Comparison of ENCODE assay signal across 21 cellular contexts in genomic region chr13:112775791-112776279, GRCh38.
A peak's percentile ranks its signal among the peaks of the same experiment; 100 is the strongest.
DNase-seq lines count a peak whose midpoint lies in the region; ATAC-seq, FAIRE-seq and TF ChIP-seq lines count a peak whose summit lies in the region.
"Had no signal": no experiment of that assay in that cellular context is flagged by ENCODE, and none has a peak within 500 bp of the region (broad histone marks: within the 10 kb centered on the region; RNA-seq: fewer than 3 reads in every experiment).

No MANE protein-coding gene starts in this region.

- no peak for FAIRE-seq in kidney (lab: Jason Lieb, UNC)
- FAIRE-seq: HTR-8/SVneo had no signal

- CTCF ChIA-PET in RWPE1 (lab: Yijun Ruan, JAX) = no interaction called here

- no CpG with 5 or more reads among the region's 25 CpGs for WGBS in neuronal stem cell (ENCODE audit: extremely low coverage in 2 of 2, insufficient read length in 2 of 2, insufficient replicate concordance in 1 of 2), 2 donors
- 89 to 90% methylated on average over 24 to 25 of the region's 25 CpGs for WGBS in thyroid gland, 2 donors

- in situ Hi-C loops in Caki2 (cut with HindIII; ENCODE audit: low pct_unique_long_range_greater_than_20kb, low sequenced_read_pairs) = no loop called here
- in situ Hi-C loops in gastrocnemius medialis (cut with MboI; ENCODE audit: low sequenced_read_pairs in 4 of 4) = no loop called here

- no peak overlapping the region for H2BK5ac ChIP-seq in neuronal stem cell (ENCODE audit: low read length)

- H2AK5ac ChIP-seq in neuronal stem cell (ENCODE audit: low read depth, low read length) = no peak overlapping the region

- DNase-seq in Caki2 (ENCODE audit: low read depth) (peak; percentile 3), NCI-H1694 (lab: John Stamatoyannopoulos, UW) (peak; percentile 2), kidney (peak; percentile 61), neuronal stem cell (ENCODE audit: low spot score) (no peak), gastrocnemius medialis (no peak), RWPE1 (ENCODE audit: low spot score) (no peak), thyroid gland (no peak)
- DNase-seq: activated CD4-positive, alpha-beta T cell treated with anti-CD3 and anti-CD28 coated beads, Interleukin-2, amount 50 U/mL, for 4 hours; activated CD8-positive, alpha-beta memory T cell treated with anti-CD3 and anti-CD28 coated beads, Interleukin-2, amount 50 U/mL, for 48 hours; CD4-positive, CD25-positive, alpha-beta regulatory T cell; GF-D8; NCI-H187; NCI-H446; NK-92 treated with Interleukin-12 subunit alpha and Interleukin-12 subunit beta, amount 100 ng/mL, for 24 hours; substantia nigra had no signal

- H3K36me3 ChIP-seq in kidney (ENCODE audit: control insufficient read depth in 1 of 2, insufficient read depth in 2 of 2, low read length in 2 of 2) (no peaks in the 10 kb centered on the region), neuronal stem cell (replicated peaks in 1 of 2; ENCODE audit: control insufficient read depth in 2 of 2, insufficient read depth in 2 of 2, low read length in 2 of 2) (peaks cover 0 to 5% of the 10 kb centered on the region in 2 donors), gastrocnemius medialis (no peaks in the 10 kb centered on the region), thyroid gland (no peaks in the 10 kb centered on the region)
- H3K36me3 ChIP-seq: vagina had no signal

- no peak overlapping the region for H2BK12ac ChIP-seq in neuronal stem cell (ENCODE audit: low read length)

- H4K91ac ChIP-seq in neuronal stem cell (ENCODE audit: low read depth, low read length, poor library complexity) = no peak overlapping the region

- no peak overlapping the region for H3K4me3 ChIP-seq in kidney (ENCODE audit: low read length in 2 of 2)
- H3K4me3 ChIP-seq in neuronal stem cell (ENCODE audit: low read length in 2 of 2) = no peak overlapping the region
- H3K4me3 ChIP-seq in gastrocnemius medialis = no peak overlapping the region
- no peak overlapping the region for H3K4me3 ChIP-seq in thyroid gland (replicated peaks in 1 of 3)
- H3K4me3 ChIP-seq: SK-N-MC, vagina had no signal

- H3K23ac ChIP-seq in neuronal stem cell (ENCODE audit: low read depth, low read length, poor library complexity) = no peak overlapping the region

- H2BK15ac ChIP-seq in neuronal stem cell (ENCODE audit: low read length) = no peak overlapping the region

- no peak overlapping the region for H2AFZ ChIP-seq in neuronal stem cell (ENCODE audit: low read length)
- H2AFZ ChIP-seq: parathyroid adenoma had no signal

- H3K79me1 ChIP-seq in neuronal stem cell (ENCODE audit: low read depth, low read length) = peaks cover 11% of the 10 kb centered on the region

- TF ChIP-seq CTCF in kidney (IDR thresholded peaks at IDR 0.05; ENCODE audit: borderline replicate concordance, extremely low read depth, insufficient read depth) (no peak), gastrocnemius medialis (IDR thresholded peaks at IDR 0.05 in 4 of 5, conservative IDR thresholded peaks at IDR 0.05 in 1 of 5) (no peak), RWPE1 (conservative IDR thresholded peaks at IDR 0.05; ENCODE audit: low read depth) (no peak), thyroid gland (IDR thresholded peaks at IDR 0.05) (no peak)

- intact Hi-C loops in kidney (cut with DNase I) (no loop called here), gastrocnemius medialis (cut with DNase I; ENCODE audit: low total_unique reads) (no loop called here), thyroid gland (cut with DNase I) (no loop called here)

- H3K27me3 ChIP-seq in neuronal stem cell (ENCODE audit: control insufficient read depth in 3 of 3, insufficient read depth in 3 of 3, low read depth in 1 of 3, low read length in 3 of 3) (no peaks in the 10 kb centered on the region), gastrocnemius medialis (no peaks in the 10 kb centered on the region), thyroid gland (no peaks in the 10 kb centered on the region)
- H3K27me3 ChIP-seq: vagina had no signal

- H3K4ac ChIP-seq in neuronal stem cell (ENCODE audit: low read length) = no peak overlapping the region

- no peak for ATAC-seq in gastrocnemius medialis

- no peak overlapping the region for H4K8ac ChIP-seq in neuronal stem cell (ENCODE audit: low read depth, low read length)

- peaks cover 0 to 5% of the 10 kb centered on the region in 2 donors for H3K4me1 ChIP-seq in kidney (ENCODE audit: control insufficient read depth in 1 of 2, insufficient read depth in 1 of 2, low read depth in 1 of 2, low read length in 2 of 2)
- peaks cover 0 to 21% of the 10 kb centered on the region in 2 donors for H3K4me1 ChIP-seq in neuronal stem cell (ENCODE audit: control insufficient read depth in 2 of 2, insufficient read depth in 1 of 2, low read depth in 1 of 2, low read length in 2 of 2)
- peaks cover 0 to 3% of the 10 kb centered on the region in 2 donors for H3K4me1 ChIP-seq in gastrocnemius medialis
- H3K4me1 ChIP-seq in thyroid gland = peaks cover 0 to 22% of the 10 kb centered on the region in 2 donors
- H3K4me1 ChIP-seq: parathyroid adenoma, vagina had no signal

- H2BK120ac ChIP-seq in neuronal stem cell (ENCODE audit: low read depth, low read length) = no peak overlapping the region

- POLR2A ChIA-PET in RWPE1 (lab: Yijun Ruan, JAX; ENCODE audit: low non-redundant PET) = no interaction called here

- no peak overlapping the region for H3K27ac ChIP-seq in kidney (ENCODE audit: low read depth in 2 of 2, low read length in 2 of 2)
- no peak overlapping the region for H3K27ac ChIP-seq in neuronal stem cell (replicated peaks; ENCODE audit: low read length)
- no peak overlapping the region for H3K27ac ChIP-seq in gastrocnemius medialis
- no peak overlapping the region for H3K27ac ChIP-seq in RWPE1
- H3K27ac ChIP-seq in thyroid gland = no peak overlapping the region
- H3K27ac ChIP-seq: KMS-11, parathyroid adenoma, SK-N-MC, vagina, VCaP had no signal

- peak overlapping the region; percentile 39 for H3K14ac ChIP-seq in neuronal stem cell (ENCODE audit: low read length)

- H3K9ac ChIP-seq in kidney (ENCODE audit: low read length in 2 of 2) (no peak overlapping the region), neuronal stem cell (ENCODE audit: low read depth, low read length, poor library complexity) (peak overlapping the region; percentile 53)
- H3K9ac ChIP-seq: KMS-11, parathyroid adenoma had no signal

- H3K9me3 ChIP-seq in kidney (ENCODE audit: control insufficient read depth in 1 of 2, low read length in 2 of 2) (no peaks in the 10 kb centered on the region), neuronal stem cell (replicated peaks in 1 of 2; ENCODE audit: control insufficient read depth in 2 of 2, insufficient read depth in 1 of 2, low read depth in 1 of 2, low read length in 2 of 2) (peaks cover 0 to 2% of the 10 kb centered on the region in 2 donors), gastrocnemius medialis (no peaks in the 10 kb centered on the region), thyroid gland (no peaks in the 10 kb centered on the region)
- H3K9me3 ChIP-seq: vagina had no signal

- no peak for TF ChIP-seq POLR2A in gastrocnemius medialis (IDR thresholded peaks at IDR 0.05)
- no peak for TF ChIP-seq POLR2A in thyroid gland (IDR thresholded peaks at IDR 0.05)

- H3K4me2 ChIP-seq in neuronal stem cell (ENCODE audit: insufficient read depth, low read length, poor library complexity, severe bottlenecking) = no peak overlapping the region
- H3K4me2 ChIP-seq: KMS-11 had no signal

- H3K18ac ChIP-seq in neuronal stem cell (ENCODE audit: low read length) = peak overlapping the region; percentile 35

Comparison
In these comparisons a context has a peak if more than half of its experiments do, and no peak if none do; other contexts are left out.
1. DNase-seq: peak in Caki2 (single experiment), NCI-H1694 (single experiment) and kidney (single experiment); none in neuronal stem cell (single experiment), gastrocnemius medialis (0 of 2), RWPE1 (single experiment) and thyroid gland (0 of 2).